In the genomic region with DNA sequence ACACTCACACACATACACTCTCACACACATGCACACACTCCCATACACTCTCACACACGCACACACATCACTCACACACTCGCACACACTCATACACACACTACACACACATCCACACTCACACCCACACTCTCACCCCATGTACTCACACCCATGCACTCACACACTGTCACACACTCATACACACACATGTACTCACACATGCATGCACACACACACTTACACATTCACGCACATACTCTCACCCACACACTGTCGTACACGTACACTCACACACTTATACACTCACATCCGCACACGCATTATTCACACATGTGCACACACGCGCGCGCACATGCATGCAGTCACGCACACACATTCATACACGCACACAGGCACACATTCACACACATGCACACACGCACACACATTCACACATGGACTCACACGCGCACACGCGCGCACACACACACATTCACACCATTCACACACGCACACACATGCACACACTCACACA, we compare ENCODE assay signal across 1 cellular context.
TF ChIP-seq lines count a peak whose summit lies in the region.

No MANE protein-coding gene starts in this region.

TF ChIP-seq in HEK293, 187 proteins besides CTCF, POLR2A, EP300 and RAD21 (continued from another document):
- TF ChIP-seq ZFHX2 (tag by site-specific recombination; conservative IDR thresholded peaks at IDR 0.05) (peak; percentile 65), ZNF473 (tag by site-specific recombination; IDR thresholded peaks at IDR 0.05) (peak; percentile 57; the same call in 1 of the 2 replicates), ZNF791 (tag by site-specific recombination; IDR thresholded peaks at IDR 0.05) (no peak), EGR2 (tag by site-specific recombination; IDR thresholded peaks at IDR 0.05; ENCODE audit: low read depth) (peak; percentile 55), ZNF785 (tag by site-specific recombination; IDR thresholded peaks at IDR 0.05) (0 out of 2 replicates have a peak, but pooled peaks have one; percentile 19), ZNF521 (tag by site-specific recombination; IDR thresholded peaks at IDR 0.05) (peak; percentile 12; the same call in 1 of the 2 replicates), ZNF529 (tag by site-specific recombination; IDR thresholded peaks at IDR 0.05; ENCODE audit: insufficient replicate concordance) (no peak), ZNF157 (tag by site-specific recombination; IDR thresholded peaks at IDR 0.05) (peak; percentile 44; the same call in 1 of the 2 replicates), ZNF311 (tag by site-specific recombination; IDR thresholded peaks at IDR 0.05; ENCODE audit: borderline replicate concordance) (0 out of 2 replicates have a peak, but pooled peaks have one; percentile 70), ZNF202 (tag by site-specific recombination; IDR thresholded peaks at IDR 0.05; ENCODE audit: borderline replicate concordance) (no peak)
- TF ChIP-seq, protein P1, sequence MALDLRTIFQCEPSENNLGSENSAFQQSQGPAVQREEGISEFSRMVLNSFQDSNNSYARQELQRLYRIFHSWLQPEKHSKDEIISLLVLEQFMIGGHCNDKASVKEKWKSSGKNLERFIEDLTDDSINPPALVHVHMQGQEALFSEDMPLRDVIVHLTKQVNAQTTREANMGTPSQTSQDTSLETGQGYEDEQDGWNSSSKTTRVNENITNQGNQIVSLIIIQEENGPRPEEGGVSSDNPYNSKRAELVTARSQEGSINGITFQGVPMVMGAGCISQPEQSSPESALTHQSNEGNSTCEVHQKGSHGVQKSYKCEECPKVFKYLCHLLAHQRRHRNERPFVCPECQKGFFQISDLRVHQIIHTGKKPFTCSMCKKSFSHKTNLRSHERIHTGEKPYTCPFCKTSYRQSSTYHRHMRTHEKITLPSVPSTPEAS (tag by site-specific recombination; IDR thresholded peaks at IDR 0.05), result peak; percentile 99
- TF ChIP-seq, protein P2, sequence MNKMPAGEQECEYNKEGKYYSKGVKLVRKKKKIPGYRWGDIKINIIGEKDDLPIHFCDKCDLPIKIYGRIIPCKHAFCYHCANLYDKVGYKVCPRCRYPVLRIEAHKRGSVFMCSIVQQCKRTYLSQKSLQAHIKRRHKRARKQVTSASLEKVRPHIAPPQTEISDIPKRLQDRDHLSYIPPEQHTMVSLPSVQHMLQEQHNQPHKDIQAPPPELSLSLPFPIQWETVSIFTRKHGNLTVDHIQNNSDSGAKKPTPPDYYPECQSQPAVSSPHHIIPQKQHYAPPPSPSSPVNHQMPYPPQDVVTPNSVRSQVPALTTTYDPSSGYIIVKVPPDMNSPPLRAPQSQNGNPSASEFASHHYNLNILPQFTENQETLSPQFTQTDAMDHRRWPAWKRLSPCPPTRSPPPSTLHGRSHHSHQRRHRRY (tag by site-specific recombination; IDR thresholded peaks at IDR 0.05), result 0 out of 2 replicates have a peak, but pooled peaks have one; percentile 10
- TF ChIP-seq, protein P3, sequence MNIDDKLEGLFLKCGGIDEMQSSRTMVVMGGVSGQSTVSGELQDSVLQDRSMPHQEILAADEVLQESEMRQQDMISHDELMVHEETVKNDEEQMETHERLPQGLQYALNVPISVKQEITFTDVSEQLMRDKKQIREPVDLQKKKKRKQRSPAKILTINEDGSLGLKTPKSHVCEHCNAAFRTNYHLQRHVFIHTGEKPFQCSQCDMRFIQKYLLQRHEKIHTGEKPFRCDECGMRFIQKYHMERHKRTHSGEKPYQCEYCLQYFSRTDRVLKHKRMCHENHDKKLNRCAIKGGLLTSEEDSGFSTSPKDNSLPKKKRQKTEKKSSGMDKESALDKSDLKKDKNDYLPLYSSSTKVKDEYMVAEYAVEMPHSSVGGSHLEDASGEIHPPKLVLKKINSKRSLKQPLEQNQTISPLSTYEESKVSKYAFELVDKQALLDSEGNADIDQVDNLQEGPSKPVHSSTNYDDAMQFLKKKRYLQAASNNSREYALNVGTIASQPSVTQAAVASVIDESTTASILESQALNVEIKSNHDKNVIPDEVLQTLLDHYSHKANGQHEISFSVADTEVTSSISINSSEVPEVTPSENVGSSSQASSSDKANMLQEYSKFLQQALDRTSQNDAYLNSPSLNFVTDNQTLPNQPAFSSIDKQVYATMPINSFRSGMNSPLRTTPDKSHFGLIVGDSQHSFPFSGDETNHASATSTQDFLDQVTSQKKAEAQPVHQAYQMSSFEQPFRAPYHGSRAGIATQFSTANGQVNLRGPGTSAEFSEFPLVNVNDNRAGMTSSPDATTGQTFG (tag by site-specific recombination; IDR thresholded peaks at IDR 0.05; ENCODE audit: borderline replicate concordance), result 0 out of 2 replicates have a peak, but pooled peaks have one; percentile 66
- TF ChIP-seq, protein P4, sequence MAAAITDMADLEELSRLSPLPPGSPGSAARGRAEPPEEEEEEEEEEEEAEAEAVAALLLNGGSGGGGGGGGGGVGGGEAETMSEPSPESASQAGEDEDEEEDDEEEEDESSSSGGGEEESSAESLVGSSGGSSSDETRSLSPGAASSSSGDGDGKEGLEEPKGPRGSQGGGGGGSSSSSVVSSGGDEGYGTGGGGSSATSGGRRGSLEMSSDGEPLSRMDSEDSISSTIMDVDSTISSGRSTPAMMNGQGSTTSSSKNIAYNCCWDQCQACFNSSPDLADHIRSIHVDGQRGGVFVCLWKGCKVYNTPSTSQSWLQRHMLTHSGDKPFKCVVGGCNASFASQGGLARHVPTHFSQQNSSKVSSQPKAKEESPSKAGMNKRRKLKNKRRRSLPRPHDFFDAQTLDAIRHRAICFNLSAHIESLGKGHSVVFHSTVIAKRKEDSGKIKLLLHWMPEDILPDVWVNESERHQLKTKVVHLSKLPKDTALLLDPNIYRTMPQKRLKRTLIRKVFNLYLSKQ (tag by site-specific recombination; IDR thresholded peaks at IDR 0.05; ENCODE audit: borderline replicate concordance), result 0 out of 2 replicates have a peak, but pooled peaks have one; percentile 26
- TF ChIP-seq, protein P5, sequence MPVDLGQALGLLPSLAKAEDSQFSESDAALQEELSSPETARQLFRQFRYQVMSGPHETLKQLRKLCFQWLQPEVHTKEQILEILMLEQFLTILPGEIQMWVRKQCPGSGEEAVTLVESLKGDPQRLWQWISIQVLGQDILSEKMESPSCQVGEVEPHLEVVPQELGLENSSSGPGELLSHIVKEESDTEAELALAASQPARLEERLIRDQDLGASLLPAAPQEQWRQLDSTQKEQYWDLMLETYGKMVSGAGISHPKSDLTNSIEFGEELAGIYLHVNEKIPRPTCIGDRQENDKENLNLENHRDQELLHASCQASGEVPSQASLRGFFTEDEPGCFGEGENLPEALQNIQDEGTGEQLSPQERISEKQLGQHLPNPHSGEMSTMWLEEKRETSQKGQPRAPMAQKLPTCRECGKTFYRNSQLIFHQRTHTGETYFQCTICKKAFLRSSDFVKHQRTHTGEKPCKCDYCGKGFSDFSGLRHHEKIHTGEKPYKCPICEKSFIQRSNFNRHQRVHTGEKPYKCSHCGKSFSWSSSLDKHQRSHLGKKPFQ (tag by site-specific recombination; IDR thresholded peaks at IDR 0.05), result peak; percentile 99
TF ChIP-seq in HEK293: peak in this region for 15.
